In genomic region chr16:56312556-56312955, GRCh38 we compare ENCODE assay signal across 20 cellular contexts.
DNase-seq lines count a peak whose midpoint lies in the region; ATAC-seq, FAIRE-seq and TF ChIP-seq lines count a peak whose summit lies in the region.
"Had no signal": no experiment of that assay in that cellular context is flagged by ENCODE, and none has a peak within 500 bp of the region (broad histone marks: within the 10 kb centered on the region; RNA-seq: fewer than 3 reads in every experiment).

No MANE protein-coding gene starts in this region.

- H3K27me3 ChIP-seq in H1 (replicated peaks in 1 of 4; ENCODE audit: control insufficient read depth in 3 of 4, extremely low read depth in 1 of 4, insufficient read depth in 3 of 4, low read length in 3 of 4) (peaks cover 0 to 3% (median 0%) of the 10 kb centered on the region in 4 experiments; a peak in 2 of 7 replicates), neuronal stem cell (ENCODE audit: control insufficient read depth in 3 of 3, insufficient read depth in 3 of 3, low read depth in 1 of 3, low read length in 3 of 3) (peaks cover 0 to 7% (median 3%) of the 10 kb centered on the region in 3 experiments)

- H4K91ac ChIP-seq in H1 (replicated peaks; ENCODE audit: insufficient read length, low read length): no peak overlapping the region
- no peak overlapping the region for H4K91ac ChIP-seq in neuronal stem cell (ENCODE audit: low read depth, low read length, poor library complexity)

- H3K9ac ChIP-seq in H1 (replicated peaks in 1 of 4; ENCODE audit: extremely low read depth in 1 of 4, low read depth in 3 of 4, low read length in 3 of 4) (no peak overlapping the region), neuronal stem cell (ENCODE audit: low read depth, low read length, poor library complexity) (no peak overlapping the region)

- H2BK20ac ChIP-seq in H1 (ENCODE audit: low read length): no peak overlapping the region

- no peak overlapping the region for H3K27ac ChIP-seq in H1 (ENCODE audit: low read depth, low read length)
- H3K27ac ChIP-seq in neuronal stem cell (replicated peaks; ENCODE audit: low read length): no peak overlapping the region
- H3K27ac ChIP-seq in temporal lobe (ENCODE audit: low read depth, low read length): peak overlapping the region; percentile 79
- H3K27ac ChIP-seq: 22Rv1, A549, C4-2B had no signal

- no peak for TF ChIP-seq EP300 in H1 (IDR thresholded peaks at IDR 0.05; ENCODE audit: borderline replicate concordance in 1 of 2, low read depth in 2 of 2, low read length in 2 of 2)

- no peaks in the 10 kb centered on the region for H3K36me3 ChIP-seq in H1 (ENCODE audit: control insufficient read depth in 2 of 4, insufficient read depth in 4 of 4, low read length in 3 of 4)
- H3K36me3 ChIP-seq in neuronal stem cell (replicated peaks in 1 of 2; ENCODE audit: control insufficient read depth in 2 of 2, insufficient read depth in 2 of 2, low read length in 2 of 2): no peaks in the 10 kb centered on the region
- H3K36me3 ChIP-seq: HAP-1 had no signal

- H3K4me2 ChIP-seq in H1 (ENCODE audit: insufficient read depth in 1 of 2, low read depth in 2 of 2, low read length in 2 of 2): no peak overlapping the region
- no peak overlapping the region for H3K4me2 ChIP-seq in neuronal stem cell (ENCODE audit: insufficient read depth, low read length, poor library complexity, severe bottlenecking)
- H3K4me2 ChIP-seq: A549 had no signal

- DNase-seq in DMS53 (lab: John Stamatoyannopoulos, UW) (peak; percentile 51), DMS53 treated with DMSO at 0.1 percent for 48 hours (lab: John Stamatoyannopoulos, UW; ENCODE audit: unreplicated experiment) (no peak), H1 (ENCODE audit: low read depth in 1 of 2, low spot score in 2 of 2) (no peak), neuronal stem cell (ENCODE audit: low spot score) (no peak), NCI-H1092 (lab: John Stamatoyannopoulos, UW) (no peak)
- no peak for DNase-seq in activated naive CD4-positive, alpha-beta T cell treated with Interleukin-2 at 50 U/mL for 16 hours
- DNase-seq: AML-193; Caco-2; CD4-positive, alpha-beta T cell; DND-41; EL had no signal

- H2BK5ac ChIP-seq in H1 (ENCODE audit: low read depth, low read length) (no peak overlapping the region), neuronal stem cell (ENCODE audit: low read length) (no peak overlapping the region)

- TF ChIP-seq POLR2A in H1 (IDR thresholded peaks at IDR 0.05; ENCODE audit: control extremely low read depth in 1 of 2, low read depth in 2 of 2, low read length in 2 of 2): no peak

- H3K4me3 ChIP-seq in H1 (ENCODE audit: extremely low read depth in 1 of 4, insufficient read depth in 2 of 4, low read depth in 3 of 4, low read length in 4 of 4) (no peak overlapping the region), neuronal stem cell (ENCODE audit: low read length in 2 of 2) (no peak overlapping the region)
- H3K4me3 ChIP-seq: A549, GM12878, HAP-1 had no signal

- POLR2A ChIA-PET in H1 (lab: Charles Lee; ENCODE audit: partially characterized antibody): no interaction called here

- no peak for TF ChIP-seq RAD21 in H1 (IDR thresholded peaks at IDR 0.05 in 1 of 2, conservative IDR thresholded peaks at IDR 0.05 in 1 of 2; ENCODE audit: low read depth in 2 of 2, low read length in 2 of 2)

- TF ChIP-seq CTCF in H1 (IDR thresholded peaks at IDR 0.05; ENCODE audit: control extremely low read depth in 1 of 3, insufficient read depth in 1 of 3, low read depth in 1 of 3, low read length in 3 of 3): no peak

- H4K8ac ChIP-seq in H1 (ENCODE audit: extremely low read depth, insufficient read depth, low read length) (0 out of 2 replicates have a peak overlapping the region, but pooled peaks have one; percentile 1), neuronal stem cell (ENCODE audit: low read depth, low read length) (no peak overlapping the region)

- H3K23ac ChIP-seq in H1 (ENCODE audit: insufficient read length) (no peak overlapping the region), neuronal stem cell (ENCODE audit: low read depth, low read length, poor library complexity) (no peak overlapping the region)

- 92% methylated on average over 7 of the region's 7 CpGs; no CpG with 5 or more reads in 1 of the 2 experiments for WGBS in H1 (ENCODE audit: extremely low coverage in 1 of 2, insufficient coverage in 1 of 2, insufficient read length in 1 of 2, insufficient replicate concordance in 2 of 2, low coverage in 1 of 2, low lambda C conversion rate in 2 of 2, missing lambda C conversion rate in 1 of 2), 2 experiments
- WGBS in neuronal stem cell (ENCODE audit: extremely low coverage in 2 of 2, insufficient read length in 2 of 2, insufficient replicate concordance in 1 of 2), 2 donors: no CpG with 5 or more reads among the region's 7 CpGs

- H3K4me1 ChIP-seq in H1 (replicated peaks in 1 of 4; ENCODE audit: control insufficient read depth in 3 of 4, insufficient read depth in 4 of 4, low read length in 3 of 4): no peaks in the 10 kb centered on the region
- peaks cover 2 to 14% of the 10 kb centered on the region in 2 donors for H3K4me1 ChIP-seq in neuronal stem cell (ENCODE audit: control insufficient read depth in 2 of 2, insufficient read depth in 1 of 2, low read depth in 1 of 2, low read length in 2 of 2)
- H3K4me1 ChIP-seq: A549, Caco-2, HAP-1 had no signal

- H2BK120ac ChIP-seq in H1 (replicated peaks; ENCODE audit: low read depth, low read length): no peak overlapping the region
- H2BK120ac ChIP-seq in neuronal stem cell (ENCODE audit: low read depth, low read length): no peak overlapping the region

- no peak overlapping the region for H4K5ac ChIP-seq in H1 (ENCODE audit: insufficient read length, low read depth, low read length)

- H3K23me2 ChIP-seq in H1 (ENCODE audit: low read depth, low read length): no peaks in the 10 kb centered on the region

- no peak overlapping the region for H3K56ac ChIP-seq in H1 (replicated peaks; ENCODE audit: insufficient read length, low read depth, low read length)

- CTCF ChIA-PET in H1 (lab: Charles Lee; ENCODE audit: partially characterized antibody): interaction anchor here (0.8 to 4.8 kb wide), 10 partner anchors 9 to 115 kb away, joined by 3 to 26 read pairs (median 6); no protein-coding TSS in a partner anchor

- no peak overlapping the region for H2BK12ac ChIP-seq in H1 (ENCODE audit: low read depth, low read length)
- no peak overlapping the region for H2BK12ac ChIP-seq in neuronal stem cell (ENCODE audit: low read length)

- no peaks in the 10 kb centered on the region for H3K79me2 ChIP-seq in H1 (ENCODE audit: control insufficient read depth in 1 of 2, insufficient read depth in 2 of 2, low read length in 2 of 2)

- H3K9me3 ChIP-seq in H1 (ENCODE audit: insufficient read depth in 2 of 2, low read depth in 1 of 2, low read length in 1 of 2): no peaks in the 10 kb centered on the region
- H3K9me3 ChIP-seq in neuronal stem cell (replicated peaks in 1 of 2; ENCODE audit: control insufficient read depth in 2 of 2, insufficient read depth in 1 of 2, low read depth in 1 of 2, low read length in 2 of 2): no peaks in the 10 kb centered on the region
- H3K9me3 ChIP-seq: A549, Caco-2, HAP-1 had no signal

- FAIRE-seq in H1 (lab: Jason Lieb, UNC): no peak
- FAIRE-seq: A549, D721Med, GM12878, GM19239 had no signal

- H4K20me1 ChIP-seq in H1 (replicated peaks in 1 of 2; ENCODE audit: control insufficient read depth in 1 of 2, insufficient read depth in 2 of 2, low read length in 2 of 2): no peaks in the 10 kb centered on the region

- H3K18ac ChIP-seq in H1 (ENCODE audit: extremely low read depth, low read length) (no peak overlapping the region), neuronal stem cell (ENCODE audit: low read length) (peak overlapping the region; percentile 61)

- no peak for ATAC-seq in GM18498 (IDR thresholded peaks at IDR 0.05; ENCODE audit: unreplicated experiment)
- ATAC-seq: A549, GM12878 had no signal

- H2BK15ac ChIP-seq in H1 (ENCODE audit: low read length) (no peak overlapping the region), neuronal stem cell (ENCODE audit: low read length) (no peak overlapping the region)

- H3K14ac ChIP-seq in H1 (ENCODE audit: insufficient read length) (no peak overlapping the region), neuronal stem cell (ENCODE audit: low read length) (no peak overlapping the region)

- no peak overlapping the region for H2AFZ ChIP-seq in H1 (ENCODE audit: low read length)
- no peak overlapping the region for H2AFZ ChIP-seq in neuronal stem cell (ENCODE audit: low read length)

- H3K79me1 ChIP-seq in H1 (ENCODE audit: low read depth, low read length) (no peaks in the 10 kb centered on the region), neuronal stem cell (ENCODE audit: low read depth, low read length) (no peaks in the 10 kb centered on the region)

- H3K4ac ChIP-seq in H1 (replicated peaks; ENCODE audit: insufficient read length, low read depth, low read length): no peak overlapping the region
- no peak overlapping the region for H3K4ac ChIP-seq in neuronal stem cell (ENCODE audit: low read length)

- no peak overlapping the region for H2AK5ac ChIP-seq in H1 (ENCODE audit: low read depth, low read length)
- no peak overlapping the region for H2AK5ac ChIP-seq in neuronal stem cell (ENCODE audit: low read depth, low read length)

TF ChIP-seq in H1, 55 proteins besides CTCF, POLR2A, EP300 and RAD21:
- TF ChIP-seq RNF2 (IDR thresholded peaks at IDR 0.05; ENCODE audit: borderline replicate concordance, low read depth, low read length, missing control alignments, poor library complexity, severe bottlenecking) (no peak), MAFK (IDR thresholded peaks at IDR 0.05; ENCODE audit: low read depth, low read length) (no peak), HDAC6 (IDR thresholded peaks at IDR 0.05; ENCODE audit: low read depth, low read length) (no peak), CBX5 (IDR thresholded peaks at IDR 0.05; ENCODE audit: low read depth, low read length) (no peak), TAF7 (optimal IDR thresholded peaks at IDR 0.05; ENCODE audit: borderline replicate concordance, low read depth, low read length) (no peak), BACH1 (IDR thresholded peaks at IDR 0.05; ENCODE audit: low read length) (no peak), ZNF274 (IDR thresholded peaks at IDR 0.05; ENCODE audit: borderline replicate concordance, extremely low read depth, low read length) (no peak)
